ENCODE assay signal across 8 cellular contexts in genomic region chr4:98626350-98626749, GRCh38. TPM values are rescaled to one million over a fixed set of nuclear protein-coding genes. Genes with fewer than 3 reads are reported as not detected.
A peak's percentile ranks its signal among the peaks of the same experiment; 100 is the strongest.
DNase-seq lines count a peak whose midpoint lies in the region; ATAC-seq and TF ChIP-seq lines count a peak whose summit lies in the region.

No MANE protein-coding gene starts in this region.

- H3K27me3 ChIP-seq in right atrium auricular region (no peaks in the 10 kb centered on the region), adipocyte (replicated peaks; ENCODE audit: control insufficient read depth, insufficient read depth, low read length) (no peaks in the 10 kb centered on the region), hepatocyte (no peaks in the 10 kb centered on the region), aorta (ENCODE audit: control insufficient read depth in 1 of 2, insufficient read depth in 2 of 2, low read length in 1 of 2) (no peaks in the 10 kb centered on the region), H7 (ENCODE audit: control insufficient read depth, insufficient read depth, low read length) (no peaks in the 10 kb centered on the region)

- H3K9me3 ChIP-seq in right atrium auricular region (no peaks in the 10 kb centered on the region), adipocyte (ENCODE audit: control insufficient read depth, low read length) (peaks cover 7% of the 10 kb centered on the region), hepatocyte (ENCODE audit: low read depth) (no peaks in the 10 kb centered on the region), aorta (ENCODE audit: control insufficient read depth, low read length) (no peaks in the 10 kb centered on the region)

- peaks cover 0 to 7% of the 10 kb centered on the region in 2 donors for H3K4me1 ChIP-seq in right atrium auricular region
- H3K4me1 ChIP-seq in adipocyte (ENCODE audit: control insufficient read depth, insufficient read depth, low read length): peaks cover 38% of the 10 kb centered on the region
- H3K4me1 ChIP-seq in hepatocyte (ENCODE audit: insufficient read depth): peaks cover 23% of the 10 kb centered on the region
- H3K4me1 ChIP-seq in aorta (ENCODE audit: control insufficient read depth in 1 of 2, insufficient read depth in 2 of 2, low read length in 2 of 2): peaks cover 0 to 6% of the 10 kb centered on the region in 2 donors

- H3K4me3 ChIP-seq in right atrium auricular region (no peak overlapping the region), adipocyte (ENCODE audit: low read length) (no peak overlapping the region), hepatocyte (no peak overlapping the region), aorta (ENCODE audit: low read length in 2 of 2) (no peak overlapping the region), H7 (ENCODE audit: insufficient read depth, low read depth, low read length) (no peak overlapping the region)

- H3K27ac ChIP-seq in right atrium auricular region (no peak overlapping the region), hepatocyte (peak overlapping the region; percentile 13), aorta (ENCODE audit: low read depth in 1 of 2, low read length in 2 of 2) (peak overlapping the region in 1 of 2 donors; percentile 50)

- DNase-seq in Right ventricle myocardium inferior (ENCODE audit: missing footprints) (no peak), right atrium auricular region (ENCODE audit: low spot score) (no peak), adipocyte (ENCODE audit: low read depth) (peak; percentile 82), hepatocyte (ENCODE audit: low spot score) (peak; percentile 40), aorta (peak; percentile 75 to 77), H7 (no peak), NCI-H2029 (lab: John Stamatoyannopoulos, UW) (no peak), T-helper 9 cell (no peak)

- H3K36me3 ChIP-seq in right atrium auricular region (no peaks in the 10 kb centered on the region), adipocyte (ENCODE audit: control insufficient read depth, insufficient read depth, low read length, severe bottlenecking) (no peaks in the 10 kb centered on the region), hepatocyte (replicated peaks; ENCODE audit: insufficient read depth, low read depth) (no peaks in the 10 kb centered on the region), aorta (ENCODE audit: control insufficient read depth in 1 of 2, insufficient read depth in 2 of 2, low read length in 1 of 2) (no peaks in the 10 kb centered on the region), H7 (replicated peaks; ENCODE audit: control insufficient read depth, insufficient read depth, low read length) (no peaks in the 10 kb centered on the region)

- no peak overlapping the region for H2AFZ ChIP-seq in hepatocyte

- H3K4me2 ChIP-seq in hepatocyte: no peak overlapping the region

- H4K20me1 ChIP-seq in hepatocyte (ENCODE audit: insufficient read depth, poor library complexity, severe bottlenecking): no peaks in the 10 kb centered on the region

- 61% methylated on average over 4 of the region's 4 CpGs for WGBS in hepatocyte (ENCODE audit: low lambda C conversion rate, missing lambda C conversion rate)
- 42 to 51% methylated on average over 4 of the region's 4 CpGs for WGBS in aorta, 2 donors

- intact Hi-C loops in Right ventricle myocardium inferior (cut with DNase I): loop anchor here (2.0 kb wide), 1 partner anchor 30 kb away; no protein-coding TSS in a partner anchor
- intact Hi-C loops in aorta (cut with DNase I): loop anchor here in 1 of 2 donors (2.0 kb wide), 1 partner anchor 32 kb away; the partner anchor contains the start of gene TSPAN5

- no peaks in the 10 kb centered on the region for H3K9me2 ChIP-seq in hepatocyte (replicated peaks; ENCODE audit: insufficient read depth)

- peaks cover 60% of the 10 kb centered on the region for H3K79me2 ChIP-seq in hepatocyte

- ATAC-seq in Right ventricle myocardium inferior (peak; percentile 31), aorta (ENCODE audit: low FRiP score) (peak; percentile 76)

- peak overlapping the region; percentile 61 for H3K9ac ChIP-seq in adipocyte (ENCODE audit: low read length)

- TF ChIP-seq CTCF in right atrium auricular region (IDR thresholded peaks at IDR 0.05) (no peak), hepatocyte (IDR thresholded peaks at IDR 0.05; ENCODE audit: poor library complexity) (no peak)

RNA-seq across cellular contexts. Expression of gene TSPAN5, which starts 32.1 kb away (rescaled TPM):
- total RNA-seq in Right ventricle myocardium inferior (2.1 TPM), right atrium auricular region (1 to 10 TPM; 1.8 to 5.7 TPM), hepatocyte (22.4 and 26.2 TPM in 2 replicates), aorta (1 to 10 TPM; 8.6 to 8.7 TPM)
- polyA plus RNA-seq in hepatocyte (35.9 and 39.1 TPM in 2 replicates), aorta (1 to 10 TPM; 2.6 to 9.9 TPM)
- total RNA-seq in H7 (2014; rRNA removed; shearing (Covaris generic)): 4.3 and 6.6 TPM in 2 replicates

Comparison
In these comparisons a context has a peak if more than half of its experiments do, and no peak if none do; other contexts are left out.
1. DNase-seq: peak in adipocyte (single experiment), hepatocyte (single experiment) and aorta (2 of 2); none in Right ventricle myocardium inferior (single experiment), right atrium auricular region (single experiment), H7 (single experiment), NCI-H2029 (single experiment) and T-helper 9 cell (single experiment).